Comparison of ENCODE assay signal across 26 cellular contexts in genomic region chr20:2973574-2973973, GRCh38.
"Had no signal": no experiment of that assay in that cellular context is flagged by ENCODE, and none has a peak within 500 bp of the region (broad histone marks: within the 10 kb centered on the region; RNA-seq: fewer than 3 reads in every experiment).

No MANE protein-coding gene starts in this region.

- H3K4me3 ChIP-seq: adrenal gland, SK-N-MC had no signal

- H3K4me1 Mint-ChIP-seq: activated B cell treated with CpG ODN at 0.5 μM for 24 hours had no signal

- H3K27me3 Mint-ChIP-seq: activated B cell treated with CpG ODN at 0.5 μM for 24 hours; activated CD4-positive, alpha-beta memory T cell treated with anti-CD3 and anti-CD28 coated beads, Interleukin-2, amount 10 ng/mL, durations not matched to agents 7 days and 5 days; activated CD4-positive, alpha-beta T cell treated with anti-CD3 and anti-CD28 coated beads, Interleukin-2, amount 10 ng/mL, durations not matched to agents 7 days and 5 days; activated naive CD4-positive, alpha-beta T cell treated with anti-CD3 and anti-CD28 coated beads, Interleukin-2, amount 10 ng/mL, durations not matched to agents 7 days and 5 days; activated naive CD8-positive, alpha-beta T cell treated with anti-CD3 and anti-CD28 coated beads, Interleukin-2, amount 10 ng/mL, durations not matched to agents 7 days and 5 days; activated T-helper 17 cell treated with anti-CD3 and anti-CD28 coated beads, Interleukin-2, amount 50 U/mL, for 72 hours had no signal

- H3K9me3 Mint-ChIP-seq: activated B cell treated with CpG ODN at 0.5 μM for 24 hours; activated CD4-positive, alpha-beta memory T cell treated with anti-CD3 and anti-CD28 coated beads, Interleukin-2, amount 10 ng/mL, durations not matched to agents 7 days and 5 days; activated CD4-positive, alpha-beta T cell treated with anti-CD3 and anti-CD28 coated beads, Interleukin-2, amount 10 ng/mL, durations not matched to agents 7 days and 5 days; activated naive CD4-positive, alpha-beta T cell treated with anti-CD3 and anti-CD28 coated beads, Interleukin-2, amount 10 ng/mL, durations not matched to agents 7 days and 5 days; activated naive CD8-positive, alpha-beta T cell treated with anti-CD3 and anti-CD28 coated beads, Interleukin-2, amount 10 ng/mL, durations not matched to agents 7 days and 5 days; activated T-helper 17 cell treated with anti-CD3 and anti-CD28 coated beads, Interleukin-2, amount 50 U/mL, for 72 hours had no signal

- ATAC-seq: activated T-helper 17 cell treated with anti-CD3 and anti-CD28 coated beads, Interleukin-2, amount 50 U/mL, for 72 hours; Panc1; Right ventricle myocardium inferior had no signal

- H3K9me3 ChIP-seq: adrenal gland had no signal

- H3K27me3 ChIP-seq: adrenal gland had no signal

- H3K36me3 ChIP-seq: adrenal gland had no signal

- H3K27ac ChIP-seq: adrenal gland, SK-N-MC had no signal

- DNase-seq: activated B cell treated with CpG ODN at 0.5 μM for 24 hours; activated CD4-positive, alpha-beta memory T cell treated with anti-CD3 and anti-CD28 coated beads, Interleukin-2, amount 10 ng/mL, durations not matched to agents 7 days and 5 days; activated CD4-positive, alpha-beta T cell treated with anti-CD3 and anti-CD28 coated beads, Interleukin-2, amount 10 ng/mL, durations not matched to agents 7 days and 5 days; activated gamma-delta T cell treated with Interleukin-2 at 50 U/mL for 16 hours; activated naive CD4-positive, alpha-beta T cell treated with anti-CD3 and anti-CD28 coated beads, Interleukin-2, amount 10 ng/mL, durations not matched to agents 7 days and 5 days; activated naive CD8-positive, alpha-beta T cell treated with anti-CD3 and anti-CD28 coated beads, Interleukin-2, amount 10 ng/mL, durations not matched to agents 7 days and 5 days; activated T-cell treated with anti-CD3 and anti-CD28 coated beads for 4 hours; activated T-cell treated with anti-CD3 and anti-CD28 coated beads, Interleukin-2, amount 50 U/mL, for 48 hours; adrenal gland; anterior cingulate cortex; KG1; NCI-H1092; NCI-H1417; NCI-H1930; NCI-H2107; NCI-H2171 treated with DMSO at 0.1 percent for 48 hours; NCI-H226; NCI-H526; NCI-H774; RPMI8226; T-helper 1 cell; T-helper 9 cell had no signal

- H3K27ac Mint-ChIP-seq: activated B cell treated with CpG ODN at 0.5 μM for 24 hours; activated CD4-positive, alpha-beta memory T cell treated with anti-CD3 and anti-CD28 coated beads, Interleukin-2, amount 10 ng/mL, durations not matched to agents 7 days and 5 days; activated CD4-positive, alpha-beta T cell treated with anti-CD3 and anti-CD28 coated beads, Interleukin-2, amount 10 ng/mL, durations not matched to agents 7 days and 5 days; activated naive CD4-positive, alpha-beta T cell treated with anti-CD3 and anti-CD28 coated beads, Interleukin-2, amount 10 ng/mL, durations not matched to agents 7 days and 5 days; activated naive CD8-positive, alpha-beta T cell treated with anti-CD3 and anti-CD28 coated beads, Interleukin-2, amount 10 ng/mL, durations not matched to agents 7 days and 5 days; activated T-helper 17 cell treated with anti-CD3 and anti-CD28 coated beads, Interleukin-2, amount 50 U/mL, for 72 hours had no signal

- H3K4me3 Mint-ChIP-seq: activated B cell treated with CpG ODN at 0.5 μM for 24 hours; activated CD4-positive, alpha-beta memory T cell treated with anti-CD3 and anti-CD28 coated beads, Interleukin-2, amount 10 ng/mL, durations not matched to agents 7 days and 5 days; activated CD4-positive, alpha-beta T cell treated with anti-CD3 and anti-CD28 coated beads, Interleukin-2, amount 10 ng/mL, durations not matched to agents 7 days and 5 days; activated naive CD4-positive, alpha-beta T cell treated with anti-CD3 and anti-CD28 coated beads, Interleukin-2, amount 10 ng/mL, durations not matched to agents 7 days and 5 days; activated naive CD8-positive, alpha-beta T cell treated with anti-CD3 and anti-CD28 coated beads, Interleukin-2, amount 10 ng/mL, durations not matched to agents 7 days and 5 days; activated T-helper 17 cell treated with anti-CD3 and anti-CD28 coated beads, Interleukin-2, amount 50 U/mL, for 72 hours had no signal
